8 cellular contexts compared by ENCODE assay signal in the genomic region with DNA sequence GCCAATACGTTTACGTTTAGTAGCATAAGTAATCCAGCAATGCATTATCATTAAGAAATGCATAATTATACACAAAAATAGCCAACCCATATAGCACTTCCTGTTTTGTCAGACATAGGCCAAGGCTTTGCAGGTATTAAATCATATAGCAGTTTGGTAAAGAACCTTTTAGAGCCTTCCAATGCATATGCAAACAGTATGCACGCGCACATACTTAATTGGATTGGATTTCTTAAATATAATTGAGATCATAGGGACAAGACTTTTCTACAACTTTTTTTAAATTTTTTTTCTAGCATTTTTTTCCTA. TPM values are rescaled to one million over a fixed set of nuclear protein-coding genes. Genes with fewer than 3 reads are reported as not detected.
DNase-seq lines count a peak whose midpoint lies in the region.

No MANE protein-coding gene starts in this region.

- no peak for DNase-seq in activated CD4-positive, alpha-beta T cell treated with anti-CD3 and anti-CD28 coated beads, Interleukin-2, amount 10 ng/mL, durations not matched to agents 24 days and 14 days
- no peak for DNase-seq in activated CD4-positive, alpha-beta T cell treated with anti-CD3 and anti-CD28 coated beads for 4 hours
- no peak for DNase-seq in activated CD4-positive, alpha-beta memory T cell treated with anti-CD3 and anti-CD28 coated beads, Interleukin-2, amount 10 ng/mL, durations not matched to agents 7 days and 5 days
- no peak for DNase-seq in immature natural killer cell
- DNase-seq in putamen (ENCODE audit: low spot score) = no peak
- no peak for DNase-seq in stimulated activated naive CD4-positive, alpha-beta T cell treated with Interleukin-2 at 50 U/mL for 16 hours (lab: John Stamatoyannopoulos, UW)
- DNase-seq in RKO (ENCODE audit: low spot score) = no peak

- H3K4me3 Mint-ChIP-seq in activated CD4-positive, alpha-beta T cell treated with anti-CD3 and anti-CD28 coated beads, Interleukin-2, amount 10 ng/mL, durations not matched to agents 24 days and 14 days = peak overlapping the region; percentile 97
- peak overlapping the region; percentile 98 for H3K4me3 Mint-ChIP-seq in activated CD4-positive, alpha-beta memory T cell treated with anti-CD3 and anti-CD28 coated beads, Interleukin-2, amount 10 ng/mL, durations not matched to agents 7 days and 5 days
- H3K4me3 Mint-ChIP-seq in immature natural killer cell = peak overlapping the region; percentile 94 to 99 (median 99)

- peaks cover 20% of the 10 kb centered on the region for H3K36me3 Mint-ChIP-seq in activated CD4-positive, alpha-beta T cell treated with anti-CD3 and anti-CD28 coated beads, Interleukin-2, amount 10 ng/mL, durations not matched to agents 24 days and 14 days (ENCODE audit: low read depth)
- H3K36me3 Mint-ChIP-seq in activated CD4-positive, alpha-beta memory T cell treated with anti-CD3 and anti-CD28 coated beads, Interleukin-2, amount 10 ng/mL, durations not matched to agents 7 days and 5 days (ENCODE audit: low read depth) = peaks cover 27% of the 10 kb centered on the region
- H3K36me3 Mint-ChIP-seq in immature natural killer cell = peaks cover 0 to 16% (median 7%) of the 10 kb centered on the region in 3 donors

- intact Hi-C loops in activated CD4-positive, alpha-beta T cell treated with anti-CD3 and anti-CD28 coated beads, Interleukin-2, amount 10 ng/mL, durations not matched to agents 24 days and 14 days (cut with micrococcal nuclease) = loop anchor here (1.0 to 10.0 kb wide), 4 partner anchors 21 to 649 kb away; partner anchors contain the start of genes CENPP, IPPK and NOL8

- H3K27ac Mint-ChIP-seq in activated CD4-positive, alpha-beta T cell treated with anti-CD3 and anti-CD28 coated beads, Interleukin-2, amount 10 ng/mL, durations not matched to agents 24 days and 14 days = peak overlapping the region; percentile 98
- H3K27ac Mint-ChIP-seq in activated CD4-positive, alpha-beta memory T cell treated with anti-CD3 and anti-CD28 coated beads, Interleukin-2, amount 10 ng/mL, durations not matched to agents 7 days and 5 days = peak overlapping the region; percentile 99
- peak overlapping the region; percentile 97 to 100 (median 98) for H3K27ac Mint-ChIP-seq in immature natural killer cell

- peak overlapping the region; percentile 73 for H3K27ac ChIP-seq in temporal lobe (ENCODE audit: low read depth, low read length)

- H3K9me3 Mint-ChIP-seq in activated CD4-positive, alpha-beta T cell treated with anti-CD3 and anti-CD28 coated beads, Interleukin-2, amount 10 ng/mL, durations not matched to agents 24 days and 14 days = no peaks in the 10 kb centered on the region
- H3K9me3 Mint-ChIP-seq in activated CD4-positive, alpha-beta memory T cell treated with anti-CD3 and anti-CD28 coated beads, Interleukin-2, amount 10 ng/mL, durations not matched to agents 7 days and 5 days = no peaks in the 10 kb centered on the region
- no peaks in the 10 kb centered on the region for H3K9me3 Mint-ChIP-seq in immature natural killer cell

- POLR2A ChIA-PET in activated CD4-positive, alpha-beta memory T cell treated with anti-CD3 and anti-CD28 coated beads, Interleukin-2, amount 10 ng/mL, durations not matched to agents 7 days and 5 days (lab: Charles Lee) = interaction anchor here (0.7 to 1.8 kb wide), 5 partner anchors 21 to 648 kb away, joined by 3 to 21 read pairs (median 5); partner anchors contain the start of genes BICD2, CENPP, IPPK and NOL8

- peaks cover 2% of the 10 kb centered on the region for H3K27me3 Mint-ChIP-seq in activated CD4-positive, alpha-beta T cell treated with anti-CD3 and anti-CD28 coated beads, Interleukin-2, amount 10 ng/mL, durations not matched to agents 24 days and 14 days
- H3K27me3 Mint-ChIP-seq in activated CD4-positive, alpha-beta memory T cell treated with anti-CD3 and anti-CD28 coated beads, Interleukin-2, amount 10 ng/mL, durations not matched to agents 7 days and 5 days = peaks cover 2% of the 10 kb centered on the region
- H3K27me3 Mint-ChIP-seq in immature natural killer cell (ENCODE audit: low read depth in 3 of 3) = peaks cover 8 to 16% (median 9%) of the 10 kb centered on the region in 3 donors

- peaks cover 18% of the 10 kb centered on the region for H3K4me1 Mint-ChIP-seq in activated CD4-positive, alpha-beta T cell treated with anti-CD3 and anti-CD28 coated beads, Interleukin-2, amount 10 ng/mL, durations not matched to agents 24 days and 14 days
- peaks cover 37% of the 10 kb centered on the region for H3K4me1 Mint-ChIP-seq in activated CD4-positive, alpha-beta memory T cell treated with anti-CD3 and anti-CD28 coated beads, Interleukin-2, amount 10 ng/mL, durations not matched to agents 7 days and 5 days
- peaks cover 31 to 48% of the 10 kb centered on the region in 2 donors for H3K4me1 Mint-ChIP-seq in immature natural killer cell

- CTCF ChIA-PET in activated CD4-positive, alpha-beta memory T cell treated with anti-CD3 and anti-CD28 coated beads, Interleukin-2, amount 10 ng/mL, durations not matched to agents 7 days and 5 days (lab: Charles Lee) = no interaction called here

RNA-seq across cellular contexts. Expression of gene SPTLC1, which starts 0.7 kb away (rescaled TPM):
- 62.5 and 64.9 TPM in 2 replicates for total RNA-seq in activated CD4-positive, alpha-beta T cell treated with anti-CD3 and anti-CD28 coated beads, Interleukin-2, amount 10 ng/mL, durations not matched to agents 24 days and 14 days
- total RNA-seq in activated CD4-positive, alpha-beta memory T cell treated with anti-CD3 and anti-CD28 coated beads, Interleukin-2, amount 10 ng/mL, durations not matched to agents 7 days and 5 days = 10 to 100 TPM; 55.1 to 60.9 TPM
- 10 to 100 TPM; 33.0 to 51.3 (median 39.5) TPM for polyA plus RNA-seq in immature natural killer cell
- 54.6 TPM for total RNA-seq in temporal lobe
